Comparison of ENCODE assay signal across 14 cellular contexts in the genomic region with DNA sequence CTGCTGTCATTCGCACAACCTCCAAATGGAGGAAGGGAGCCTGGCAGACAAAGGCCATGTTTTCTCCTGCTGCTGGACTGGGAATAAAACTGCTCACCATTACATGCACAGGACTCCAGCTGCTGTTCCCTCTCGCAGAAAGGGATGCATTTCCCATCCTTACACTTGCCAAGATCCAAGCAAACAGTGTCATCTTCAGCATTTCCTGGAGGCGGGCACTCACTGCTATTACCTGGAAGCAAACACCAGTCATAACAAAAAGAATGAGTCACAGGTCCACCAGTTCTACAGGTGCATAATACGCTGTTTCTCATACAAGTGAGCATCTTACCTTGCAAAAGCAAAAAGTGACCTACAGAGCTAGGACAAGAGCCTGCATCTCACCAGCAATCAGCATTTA. TPM values are rescaled to one million over a fixed set of nuclear protein-coding genes. Genes with fewer than 3 reads are reported as not detected.
DNase-seq lines count a peak whose midpoint lies in the region; ATAC-seq and TF ChIP-seq lines count a peak whose summit lies in the region.
"Had no signal": no experiment of that assay in that cellular context is flagged by ENCODE, and none has a peak within 500 bp of the region (broad histone marks: within the 10 kb centered on the region; RNA-seq: fewer than 3 reads in every experiment).

No MANE protein-coding gene starts in this region.

- H3K4me1 Mint-ChIP-seq in activated CD4-positive, alpha-beta T cell treated with anti-CD3 and anti-CD28 coated beads for 36 hours: peaks cover 37% of the 10 kb centered on the region
- H3K4me1 Mint-ChIP-seq in activated T-helper 1 cell treated with anti-CD3 and anti-CD28 coated beads, Interleukin-12 subunit alpha, Interleukin-12 subunit beta, Interleukin-2, Interleukin-4 antibody, amounts not matched to agents 30 ng/mL and 10 ng/mL and 1 ng/mL, durations not matched to agents 14 hours and 24 hours and 36 hours (ENCODE audit: low read depth): peaks cover 27% of the 10 kb centered on the region
- H3K4me1 Mint-ChIP-seq in nephron progenitor cell: no peaks in the 10 kb centered on the region
- peaks cover 6% of the 10 kb centered on the region for H3K4me1 Mint-ChIP-seq in T-helper 2 cell treated with Interferon-gamma antibody and Interleukin-4, amounts not matched to agents 5 μg/mL and 100 μg/mL, for 36 hours (ENCODE audit: low read depth)
- H3K4me1 Mint-ChIP-seq: brain had no signal

- TF ChIP-seq CTCF in nephron progenitor cell (IDR thresholded peaks at IDR 0.05): no peak

- ATAC-seq in activated CD4-positive, alpha-beta T cell treated with anti-CD3 and anti-CD28 coated beads for 36 hours: peak; percentile 57
- no peak for ATAC-seq in GM21367 (IDR thresholded peaks at IDR 0.05; ENCODE audit: unreplicated experiment)
- ATAC-seq: GM12878, left ventricle myocardium superior had no signal

- POLR2A ChIA-PET in activated CD4-positive, alpha-beta T cell treated with anti-CD3 and anti-CD28 coated beads for 36 hours (lab: Charles Lee): interaction anchor here (0.6 kb wide), 1 partner anchor 215 kb away, joined by 4 read pairs; no protein-coding TSS in a partner anchor

- no peak overlapping the region for H3K4me3 Mint-ChIP-seq in activated CD4-positive, alpha-beta T cell treated with anti-CD3 and anti-CD28 coated beads for 36 hours
- H3K4me3 Mint-ChIP-seq in activated T-helper 1 cell treated with anti-CD3 and anti-CD28 coated beads, Interleukin-12 subunit alpha, Interleukin-12 subunit beta, Interleukin-2, Interleukin-4 antibody, amounts not matched to agents 30 ng/mL and 10 ng/mL and 1 ng/mL, durations not matched to agents 14 hours and 24 hours and 36 hours: no peak overlapping the region
- no peak overlapping the region for H3K4me3 Mint-ChIP-seq in nephron progenitor cell
- no peak overlapping the region for H3K4me3 Mint-ChIP-seq in T-helper 2 cell treated with Interferon-gamma antibody and Interleukin-4, amounts not matched to agents 5 μg/mL and 100 μg/mL, for 36 hours
- H3K4me3 Mint-ChIP-seq: brain had no signal

- peak; percentile 35 for DNase-seq in activated CD4-positive, alpha-beta T cell treated with anti-CD3 and anti-CD28 coated beads for 36 hours
- no peak for DNase-seq in activated CD4-positive, alpha-beta T cell treated with anti-CD3 and anti-CD28 coated beads for 1 hour
- DNase-seq in HT-29 (ENCODE audit: low spot score): peak; percentile 47
- no peak for DNase-seq in activated T-helper 1 cell treated with anti-CD3 and anti-CD28 coated beads, Interleukin-12 subunit alpha, Interleukin-12 subunit beta, Interleukin-2, Interleukin-4 antibody, amounts not matched to agents 30 ng/mL and 10 ng/mL and 1 ng/mL, durations not matched to agents 14 hours and 24 hours and 36 hours (ENCODE audit: low spot score)
- no peak for DNase-seq in nephron progenitor cell
- no peak for DNase-seq in NCI-H2081 treated with DMSO at 0.1 percent for 48 hours (lab: John Stamatoyannopoulos, UW)
- DNase-seq in T-helper 2 cell treated with Interferon-gamma antibody and Interleukin-4, amounts not matched to agents 5 μg/mL and 100 μg/mL, for 36 hours (ENCODE audit: low spot score): no peak
- DNase-seq: DND-41, heart right ventricle, left ventricle myocardium superior, NCI-H2227 treated with DMSO at 0.1 percent for 48 hours had no signal

- CTCF ChIA-PET in activated CD4-positive, alpha-beta T cell treated with anti-CD3 and anti-CD28 coated beads for 36 hours (lab: Charles Lee): no interaction called here

- H3K36me3 Mint-ChIP-seq in activated CD4-positive, alpha-beta T cell treated with anti-CD3 and anti-CD28 coated beads for 36 hours (ENCODE audit: low read depth): peaks cover 47% of the 10 kb centered on the region
- peaks cover 56% of the 10 kb centered on the region for H3K36me3 Mint-ChIP-seq in activated T-helper 1 cell treated with anti-CD3 and anti-CD28 coated beads, Interleukin-12 subunit alpha, Interleukin-12 subunit beta, Interleukin-2, Interleukin-4 antibody, amounts not matched to agents 30 ng/mL and 10 ng/mL and 1 ng/mL, durations not matched to agents 14 hours and 24 hours and 36 hours (ENCODE audit: low read depth)
- peaks cover 83% of the 10 kb centered on the region for H3K36me3 Mint-ChIP-seq in nephron progenitor cell (ENCODE audit: low read depth)
- H3K36me3 Mint-ChIP-seq in T-helper 2 cell treated with Interferon-gamma antibody and Interleukin-4, amounts not matched to agents 5 μg/mL and 100 μg/mL, for 36 hours (ENCODE audit: low read depth): peaks cover 54% of the 10 kb centered on the region

- no peaks in the 10 kb centered on the region for H3K27me3 Mint-ChIP-seq in activated CD4-positive, alpha-beta T cell treated with anti-CD3 and anti-CD28 coated beads for 36 hours
- no peaks in the 10 kb centered on the region for H3K27me3 Mint-ChIP-seq in activated T-helper 1 cell treated with anti-CD3 and anti-CD28 coated beads, Interleukin-12 subunit alpha, Interleukin-12 subunit beta, Interleukin-2, Interleukin-4 antibody, amounts not matched to agents 30 ng/mL and 10 ng/mL and 1 ng/mL, durations not matched to agents 14 hours and 24 hours and 36 hours (ENCODE audit: insufficient read depth)
- H3K27me3 Mint-ChIP-seq in nephron progenitor cell (ENCODE audit: low read depth, poor library complexity): no peaks in the 10 kb centered on the region
- no peaks in the 10 kb centered on the region for H3K27me3 Mint-ChIP-seq in T-helper 2 cell treated with Interferon-gamma antibody and Interleukin-4, amounts not matched to agents 5 μg/mL and 100 μg/mL, for 36 hours (ENCODE audit: low read depth)
- H3K27me3 Mint-ChIP-seq: brain had no signal

- intact Hi-C loops in activated CD4-positive, alpha-beta T cell treated with anti-CD3 and anti-CD28 coated beads for 36 hours (cut with DNase I, micrococcal nuclease): no loop called here
- intact Hi-C loops in activated T-helper 1 cell treated with anti-CD3 and anti-CD28 coated beads, Interleukin-12 subunit alpha, Interleukin-12 subunit beta, Interleukin-2, Interleukin-4 antibody, amounts not matched to agents 30 ng/mL and 10 ng/mL and 1 ng/mL, durations not matched to agents 14 hours and 24 hours and 36 hours (cut with micrococcal nuclease): no loop called here

- H3K27ac Mint-ChIP-seq in activated CD4-positive, alpha-beta T cell treated with anti-CD3 and anti-CD28 coated beads for 36 hours: peak overlapping the region; percentile 61
- peak overlapping the region; percentile 29 for H3K27ac Mint-ChIP-seq in activated T-helper 1 cell treated with anti-CD3 and anti-CD28 coated beads, Interleukin-12 subunit alpha, Interleukin-12 subunit beta, Interleukin-2, Interleukin-4 antibody, amounts not matched to agents 30 ng/mL and 10 ng/mL and 1 ng/mL, durations not matched to agents 14 hours and 24 hours and 36 hours
- H3K27ac Mint-ChIP-seq in nephron progenitor cell: peak overlapping the region; percentile 50
- H3K27ac Mint-ChIP-seq in T-helper 2 cell treated with Interferon-gamma antibody and Interleukin-4, amounts not matched to agents 5 μg/mL and 100 μg/mL, for 36 hours: no peak overlapping the region

- H3K9me3 Mint-ChIP-seq in activated CD4-positive, alpha-beta T cell treated with anti-CD3 and anti-CD28 coated beads for 36 hours (ENCODE audit: low read depth): no peaks in the 10 kb centered on the region
- no peaks in the 10 kb centered on the region for H3K9me3 Mint-ChIP-seq in activated T-helper 1 cell treated with anti-CD3 and anti-CD28 coated beads, Interleukin-12 subunit alpha, Interleukin-12 subunit beta, Interleukin-2, Interleukin-4 antibody, amounts not matched to agents 30 ng/mL and 10 ng/mL and 1 ng/mL, durations not matched to agents 14 hours and 24 hours and 36 hours
- H3K9me3 Mint-ChIP-seq in nephron progenitor cell: no peaks in the 10 kb centered on the region
- no peaks in the 10 kb centered on the region for H3K9me3 Mint-ChIP-seq in T-helper 2 cell treated with Interferon-gamma antibody and Interleukin-4, amounts not matched to agents 5 μg/mL and 100 μg/mL, for 36 hours
- H3K9me3 Mint-ChIP-seq: brain had no signal

RNA-seq across cellular contexts. Expression of a gene that starts 22.7 kb away (rescaled TPM):
- total RNA-seq in activated CD4-positive, alpha-beta T cell treated with anti-CD3 and anti-CD28 coated beads for 36 hours: 10 to 100 TPM; 53.7 to 63.7 TPM
- total RNA-seq in HT-29 (2014; rRNA removed; shearing (Covaris generic)): 32.2 and 35.8 TPM in 2 replicates
- 78.6 and 89.3 TPM in 2 replicates for total RNA-seq in activated T-helper 1 cell treated with anti-CD3 and anti-CD28 coated beads, Interleukin-12 subunit alpha, Interleukin-12 subunit beta, Interleukin-2, Interleukin-4 antibody, amounts not matched to agents 30 ng/mL and 10 ng/mL and 1 ng/mL, durations not matched to agents 14 hours and 24 hours and 36 hours

RNA-seq across cellular contexts. Expression of a gene that starts 58.6 kb away (rescaled TPM):
- total RNA-seq in activated CD4-positive, alpha-beta T cell treated with anti-CD3 and anti-CD28 coated beads for 36 hours: 10 to 100 TPM; 20.2 to 23.1 TPM
- 15.4 and 18.7 TPM in 2 replicates for total RNA-seq in HT-29 (2014; rRNA removed; shearing (Covaris generic))
- total RNA-seq in activated T-helper 1 cell treated with anti-CD3 and anti-CD28 coated beads, Interleukin-12 subunit alpha, Interleukin-12 subunit beta, Interleukin-2, Interleukin-4 antibody, amounts not matched to agents 30 ng/mL and 10 ng/mL and 1 ng/mL, durations not matched to agents 14 hours and 24 hours and 36 hours: 30.4 and 31.6 TPM in 2 replicates

Comparison
In these comparisons a context has a peak if more than half of its experiments do, and no peak if none do; other contexts are left out.
1. DNase-seq: peak in activated CD4-positive, alpha-beta T cell treated with anti-CD3 and anti-CD28 coated beads for 36 hours (single experiment) and HT-29 (single experiment); none in activated CD4-positive, alpha-beta T cell treated with anti-CD3 and anti-CD28 coated beads for 1 hour (single experiment), activated T-helper 1 cell treated with anti-CD3 and anti-CD28 coated beads, Interleukin-12 subunit alpha, Interleukin-12 subunit beta, Interleukin-2, Interleukin-4 antibody, amounts not matched to agents 30 ng/mL and 10 ng/mL and 1 ng/mL, durations not matched to agents 14 hours and 24 hours and 36 hours (single experiment), nephron progenitor cell (single experiment), NCI-H2081 treated with DMSO at 0.1 percent for 48 hours (single experiment) and T-helper 2 cell treated with Interferon-gamma antibody and Interleukin-4, amounts not matched to agents 5 μg/mL and 100 μg/mL, for 36 hours (single experiment).